ENCODE assay signal across 28 cellular contexts in genomic region chr5:153187503-153187902, GRCh38.
"Had no signal": no experiment of that assay in that cellular context is flagged by ENCODE, and none has a peak within 500 bp of the region (broad histone marks: within the 10 kb centered on the region; RNA-seq: fewer than 3 reads in every experiment).

No MANE protein-coding gene starts in this region.

- H3K27me3 Mint-ChIP-seq: activated CD4-positive, alpha-beta memory T cell treated with anti-CD3 and anti-CD28 coated beads, Interleukin-2, amount 10 ng/mL, durations not matched to agents 7 days and 5 days; activated naive CD8-positive, alpha-beta T cell; activated T-helper 17 cell treated with anti-CD3 and anti-CD28 coated beads, Interleukin-2, amount 50 U/mL, for 72 hours; brain; central memory CD8-positive, alpha-beta T cell had no signal

- H3K4me1 Mint-ChIP-seq: activated CD4-positive, alpha-beta memory T cell treated with anti-CD3 and anti-CD28 coated beads, Interleukin-2, amount 10 ng/mL, durations not matched to agents 7 days and 5 days; activated T-helper 17 cell treated with anti-CD3 and anti-CD28 coated beads, Interleukin-2, amount 50 U/mL, for 72 hours; brain; central memory CD8-positive, alpha-beta T cell had no signal

- DNase-seq: activated CD4-positive, alpha-beta memory T cell treated with anti-CD3 and anti-CD28 coated beads, Interleukin-2, amount 10 ng/mL, durations not matched to agents 7 days and 5 days; activated CD4-positive, alpha-beta T cell treated with anti-CD3 and anti-CD28 coated beads, Interleukin-2, amount 50 U/mL, for 1 hour; activated CD4-positive, CD25-positive, alpha-beta regulatory T cell; activated gamma-delta T cell; activated naive CD4-positive, alpha-beta T cell treated with anti-CD3 and anti-CD28 coated beads for 36 hours; activated T-cell treated with anti-CD3 and anti-CD28 coated beads for 4 hours; activated T-cell treated with anti-CD3 and anti-CD28 coated beads, Interleukin-2, amount 50 U/mL, for 48 hours; amygdala; cortex of kidney; MV-4-11; NCI-H1092 treated with DMSO at 0.1 percent for 48 hours; NCI-H1417 treated with DMSO at 0.1 percent for 48 hours; NCI-H1694; NCI-H2029; NCI-H2107; NCI-H2171 treated with DMSO at 0.1 percent for 48 hours; NCI-H226; NCI-H510A; NCI-H526 treated with DMSO at 0.1 percent for 48 hours; NCI-H82; PC-9; SIG-M5; T-helper 2 cell; T1000 had no signal

- H3K36me3 Mint-ChIP-seq: activated naive CD8-positive, alpha-beta T cell; brain had no signal

- H3K4me3 Mint-ChIP-seq: activated CD4-positive, alpha-beta memory T cell treated with anti-CD3 and anti-CD28 coated beads, Interleukin-2, amount 10 ng/mL, durations not matched to agents 7 days and 5 days; activated naive CD4-positive, alpha-beta T cell treated with anti-CD3 and anti-CD28 coated beads for 36 hours; activated naive CD8-positive, alpha-beta T cell; activated T-helper 17 cell treated with anti-CD3 and anti-CD28 coated beads, Interleukin-2, amount 50 U/mL, for 72 hours; brain; central memory CD8-positive, alpha-beta T cell had no signal

- H3K4me3 ChIP-seq: PC-9 had no signal

- ATAC-seq: activated T-helper 17 cell treated with anti-CD3 and anti-CD28 coated beads, Interleukin-2, amount 50 U/mL, for 72 hours had no signal

- H3K27ac ChIP-seq: PC-9 had no signal

- H3K27ac Mint-ChIP-seq: activated CD4-positive, alpha-beta memory T cell treated with anti-CD3 and anti-CD28 coated beads, Interleukin-2, amount 10 ng/mL, durations not matched to agents 7 days and 5 days; activated naive CD4-positive, alpha-beta T cell treated with anti-CD3 and anti-CD28 coated beads for 36 hours; activated naive CD8-positive, alpha-beta T cell; activated T-helper 17 cell treated with anti-CD3 and anti-CD28 coated beads, Interleukin-2, amount 50 U/mL, for 72 hours; brain had no signal
